ENCODE assay signal across 8 cellular contexts in the genomic region with DNA sequence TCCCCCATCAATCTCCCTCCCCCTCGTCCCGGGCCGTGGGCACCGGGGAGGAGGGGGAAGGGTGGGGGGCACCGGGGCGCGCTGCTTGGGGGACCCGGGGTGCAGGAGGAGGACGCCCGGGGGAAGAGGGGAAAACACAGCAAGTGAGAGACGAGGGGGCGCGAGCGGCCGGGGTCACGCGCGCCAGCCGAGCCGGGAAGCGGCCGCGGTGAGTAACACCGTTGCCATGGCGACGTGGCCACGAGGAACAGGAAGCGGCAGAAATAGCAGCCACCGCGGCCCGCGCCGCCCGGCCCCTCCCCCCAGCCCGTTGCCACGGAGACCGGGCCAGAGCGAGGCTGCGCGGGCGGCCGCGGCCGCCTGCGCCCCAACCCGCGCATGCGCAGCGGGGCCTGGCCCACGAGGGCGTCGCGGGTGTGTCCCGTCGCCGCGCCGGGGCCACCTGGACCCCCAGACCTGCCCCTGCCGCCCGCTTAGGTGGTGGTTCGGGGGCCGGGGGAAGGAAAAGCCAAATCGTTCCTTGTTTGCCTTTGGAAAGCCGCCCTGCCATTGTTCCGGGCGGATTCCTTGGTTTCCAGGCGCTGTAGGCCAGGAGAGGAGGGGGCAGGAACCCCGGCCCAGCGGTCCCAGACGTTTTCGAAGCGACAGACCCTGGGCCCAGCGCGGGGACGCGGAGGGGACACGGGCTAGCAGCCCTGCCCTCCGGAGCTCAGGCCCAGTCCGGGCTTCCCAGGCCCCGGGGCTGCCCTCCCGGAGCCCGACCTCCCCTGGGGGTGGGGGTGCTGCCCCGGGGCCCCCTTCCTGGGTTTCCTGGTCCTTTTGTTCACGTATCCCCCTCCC.
DNase-seq lines count a peak whose midpoint lies in the region; ATAC-seq and TF ChIP-seq lines count a peak whose summit lies in the region.

No MANE protein-coding gene starts in this region.

- peak overlapping the region; percentile 70 for H3K23ac ChIP-seq in neuronal stem cell (ENCODE audit: low read depth, low read length, poor library complexity)

- peak; percentile 72 to 90 for TF ChIP-seq POLR2A in gastroesophageal sphincter (IDR thresholded peaks at IDR 0.05)

- H3K4me2 ChIP-seq in neuronal stem cell (ENCODE audit: insufficient read depth, low read length, poor library complexity, severe bottlenecking): peak overlapping the region; percentile 79

- no peaks in the 10 kb centered on the region for H3K27me3 Mint-ChIP-seq in activated naive CD4-positive, alpha-beta T cell treated with anti-CD3 and anti-CD28 coated beads for 36 hours (ENCODE audit: low read depth)

- peak overlapping the region; percentile 99 for H3K4ac ChIP-seq in neuronal stem cell (ENCODE audit: low read length)

- H3K9me3 ChIP-seq in SJSA1 (replicated peaks): no peaks in the 10 kb centered on the region
- no peaks in the 10 kb centered on the region for H3K9me3 ChIP-seq in gastroesophageal sphincter
- H3K9me3 ChIP-seq in neuronal stem cell (replicated peaks in 1 of 2; ENCODE audit: control insufficient read depth in 2 of 2, insufficient read depth in 1 of 2, low read depth in 1 of 2, low read length in 2 of 2): peaks cover 4 to 11% of the 10 kb centered on the region in 2 donors

- no peak overlapping the region for H4K91ac ChIP-seq in neuronal stem cell (ENCODE audit: low read depth, low read length, poor library complexity)

- H2AFZ ChIP-seq in neuronal stem cell (ENCODE audit: low read length): peak overlapping the region; percentile 68

- H3K4me1 ChIP-seq in SJSA1 (replicated peaks) (peaks cover 21% of the 10 kb centered on the region), gastroesophageal sphincter (peaks cover 0 to 56% (median 17%) of the 10 kb centered on the region in 3 donors), neuronal stem cell (ENCODE audit: control insufficient read depth in 2 of 2, insufficient read depth in 1 of 2, low read depth in 1 of 2, low read length in 2 of 2) (peaks cover 32 to 43% of the 10 kb centered on the region in 2 donors)

- H3K27ac ChIP-seq in SJSA1: peak overlapping the region; percentile 98
- peak overlapping the region; percentile 95 to 98 (median 96) for H3K27ac ChIP-seq in gastroesophageal sphincter
- H3K27ac ChIP-seq in neuronal stem cell (replicated peaks; ENCODE audit: low read length): peak overlapping the region; percentile 97

- H3K36me3 Mint-ChIP-seq in activated naive CD4-positive, alpha-beta T cell treated with anti-CD3 and anti-CD28 coated beads for 36 hours (ENCODE audit: low read depth): peaks cover 2% of the 10 kb centered on the region

- no peak for TF ChIP-seq EP300 in gastroesophageal sphincter (IDR thresholded peaks at IDR 0.05)

- H3K36me3 ChIP-seq in SJSA1: no peaks in the 10 kb centered on the region
- no peaks in the 10 kb centered on the region for H3K36me3 ChIP-seq in gastroesophageal sphincter
- peaks cover 0 to 2% of the 10 kb centered on the region in 2 donors for H3K36me3 ChIP-seq in neuronal stem cell (replicated peaks in 1 of 2; ENCODE audit: control insufficient read depth in 2 of 2, insufficient read depth in 2 of 2, low read length in 2 of 2)

- peak overlapping the region; percentile 35 for H3K4me3 ChIP-seq in HFF-Myc (replicated peaks; ENCODE audit: low read depth, low read length)
- H3K4me3 ChIP-seq in SJSA1: peak overlapping the region; percentile 41
- H3K4me3 ChIP-seq in gastroesophageal sphincter: peak overlapping the region; percentile 68 to 71
- H3K4me3 ChIP-seq in neuronal stem cell (ENCODE audit: low read length in 2 of 2): peak overlapping the region; percentile 23 to 49

- peak overlapping the region; percentile 100 for H3K18ac ChIP-seq in neuronal stem cell (ENCODE audit: low read length)

- H3K27me3 ChIP-seq in SJSA1 (replicated peaks): no peaks in the 10 kb centered on the region
- H3K27me3 ChIP-seq in gastroesophageal sphincter: no peaks in the 10 kb centered on the region
- no peaks in the 10 kb centered on the region for H3K27me3 ChIP-seq in neuronal stem cell (ENCODE audit: control insufficient read depth in 3 of 3, insufficient read depth in 3 of 3, low read depth in 1 of 3, low read length in 3 of 3)

- TF ChIP-seq CTCF in HFF-Myc (IDR thresholded peaks at IDR 0.05; ENCODE audit: low read depth, low read length, missing control alignments) (no peak), gastroesophageal sphincter (IDR thresholded peaks at IDR 0.05) (peak in 2 of 4 experiments; percentile 4 to 30)

- peaks cover 8% of the 10 kb centered on the region for H3K9me3 Mint-ChIP-seq in activated naive CD4-positive, alpha-beta T cell treated with anti-CD3 and anti-CD28 coated beads for 36 hours

- H3K79me1 ChIP-seq in neuronal stem cell (ENCODE audit: low read depth, low read length): no peaks in the 10 kb centered on the region

- H3K9ac ChIP-seq in neuronal stem cell (ENCODE audit: low read depth, low read length, poor library complexity): peak overlapping the region; percentile 76

- intact Hi-C loops in activated naive CD4-positive, alpha-beta T cell treated with anti-CD3 and anti-CD28 coated beads for 36 hours (cut with micrococcal nuclease): loop anchor here (1.0 to 5.0 kb wide), 6 partner anchors 30 to 409 kb away; partner anchors contain the start of gene TOR1A

- H3K4me3 Mint-ChIP-seq in activated naive CD4-positive, alpha-beta T cell treated with anti-CD3 and anti-CD28 coated beads for 36 hours: peak overlapping the region; percentile 82

- H3K27ac Mint-ChIP-seq in activated naive CD4-positive, alpha-beta T cell treated with anti-CD3 and anti-CD28 coated beads for 36 hours: peak overlapping the region; percentile 93

- H2AK5ac ChIP-seq in neuronal stem cell (ENCODE audit: low read depth, low read length): peak overlapping the region; percentile 97

- H4K8ac ChIP-seq in neuronal stem cell (ENCODE audit: low read depth, low read length): peak overlapping the region; percentile 78

- H3K4me1 Mint-ChIP-seq in activated naive CD4-positive, alpha-beta T cell treated with anti-CD3 and anti-CD28 coated beads for 36 hours (ENCODE audit: low read depth): peaks cover 14% of the 10 kb centered on the region

- H2BK15ac ChIP-seq in neuronal stem cell (ENCODE audit: low read length): peak overlapping the region; percentile 97

- CTCF ChIA-PET in activated naive CD4-positive, alpha-beta T cell treated with anti-CD3 and anti-CD28 coated beads for 36 hours (lab: Charles Lee): no interaction called here

- peak overlapping the region; percentile 99 for H2BK120ac ChIP-seq in neuronal stem cell (ENCODE audit: low read depth, low read length)

- DNase-seq in GM03348 (ENCODE audit: low spot score) (peak; percentile 100), HFF-Myc (ENCODE audit: extremely low read depth, low read depth) (peak; percentile 81), NAMALWA (ENCODE audit: low spot score) (peak; percentile 97), SJSA1 (ENCODE audit: low read depth in 1 of 2, low spot score in 2 of 2) (peak; percentile 93 to 98), neuronal stem cell (ENCODE audit: low spot score) (peak; percentile 94), stromal cell of bone marrow (ENCODE audit: low read depth) (peak; percentile 93)
- peak; percentile 99 for DNase-seq in activated naive CD4-positive, alpha-beta T cell treated with anti-CD3 and anti-CD28 coated beads for 36 hours

- peak overlapping the region; percentile 67 for H3K14ac ChIP-seq in neuronal stem cell (ENCODE audit: low read length)

- WGBS in gastroesophageal sphincter (ENCODE audit: low coverage in 1 of 2), 2 donors: no CpG with 5 or more reads among the region's 84 CpGs
- no CpG with 5 or more reads among the region's 84 CpGs for WGBS in neuronal stem cell (ENCODE audit: extremely low coverage in 2 of 2, insufficient read length in 2 of 2, insufficient replicate concordance in 1 of 2), 2 donors

- H2BK12ac ChIP-seq in neuronal stem cell (ENCODE audit: low read length): peak overlapping the region; percentile 95

- peak; percentile 91 for ATAC-seq in gastroesophageal sphincter

- H2BK5ac ChIP-seq in neuronal stem cell (ENCODE audit: low read length): peak overlapping the region; percentile 99

Comparison
In these comparisons a context has a peak if more than half of its experiments do, and no peak if none do; other contexts are left out.
1. Peak in every context shown above with its lines: DNase-seq, ATAC-seq, H3K4me3 ChIP-seq and H3K27ac ChIP-seq.